ENCODE assay signal across 17 cellular contexts in genomic region chr3:107132674-107133073, GRCh38.
"Had no signal": no experiment of that assay in that cellular context is flagged by ENCODE, and none has a peak within 500 bp of the region (broad histone marks: within the 10 kb centered on the region; RNA-seq: fewer than 3 reads in every experiment).

No MANE protein-coding gene starts in this region.

- H3K4me3 ChIP-seq: esophagus muscularis mucosa, gastroesophageal sphincter, sigmoid colon, skin epidermis, stomach, thoracic aorta, transverse colon had no signal

- H3K4me1 ChIP-seq: esophagus muscularis mucosa, gastroesophageal sphincter, sigmoid colon, stomach, transverse colon had no signal

- H3K27ac ChIP-seq: epithelial cell of prostate, esophagus muscularis mucosa, gastroesophageal sphincter, sigmoid colon, skin epidermis, stomach, thoracic aorta, transverse colon had no signal

- ATAC-seq: effector memory CD8-positive, alpha-beta T cell; gastroesophageal sphincter; left colon; left ventricle myocardium superior; naive thymus-derived CD8-positive, alpha-beta T cell had no signal

- H3K27me3 ChIP-seq: esophagus muscularis mucosa, gastroesophageal sphincter, sigmoid colon, stomach, transverse colon had no signal

- H3K36me3 ChIP-seq: esophagus muscularis mucosa, gastroesophageal sphincter, sigmoid colon, stomach, thoracic aorta, transverse colon had no signal

- H3K9me3 ChIP-seq: esophagus muscularis mucosa, gastroesophageal sphincter, sigmoid colon, stomach, thoracic aorta, transverse colon had no signal

- DNase-seq: effector memory CD8-positive, alpha-beta T cell; glutamatergic neuron; immature natural killer cell; left colon; left ventricle myocardium superior; naive thymus-derived CD8-positive, alpha-beta T cell; sigmoid colon; stimulated activated CD4-positive, alpha-beta T cell treated with anti-CD3 and anti-CD28 coated beads, Interleukin-12 subunit alpha, Interleukin-12 subunit beta, amount 100 ng/mL, for 4 hours; stimulated activated naive CD4-positive, alpha-beta T cell; stomach; substantia nigra; transverse colon had no signal
